Comparison of ENCODE assay signal across 9 cellular contexts in the genomic region with DNA sequence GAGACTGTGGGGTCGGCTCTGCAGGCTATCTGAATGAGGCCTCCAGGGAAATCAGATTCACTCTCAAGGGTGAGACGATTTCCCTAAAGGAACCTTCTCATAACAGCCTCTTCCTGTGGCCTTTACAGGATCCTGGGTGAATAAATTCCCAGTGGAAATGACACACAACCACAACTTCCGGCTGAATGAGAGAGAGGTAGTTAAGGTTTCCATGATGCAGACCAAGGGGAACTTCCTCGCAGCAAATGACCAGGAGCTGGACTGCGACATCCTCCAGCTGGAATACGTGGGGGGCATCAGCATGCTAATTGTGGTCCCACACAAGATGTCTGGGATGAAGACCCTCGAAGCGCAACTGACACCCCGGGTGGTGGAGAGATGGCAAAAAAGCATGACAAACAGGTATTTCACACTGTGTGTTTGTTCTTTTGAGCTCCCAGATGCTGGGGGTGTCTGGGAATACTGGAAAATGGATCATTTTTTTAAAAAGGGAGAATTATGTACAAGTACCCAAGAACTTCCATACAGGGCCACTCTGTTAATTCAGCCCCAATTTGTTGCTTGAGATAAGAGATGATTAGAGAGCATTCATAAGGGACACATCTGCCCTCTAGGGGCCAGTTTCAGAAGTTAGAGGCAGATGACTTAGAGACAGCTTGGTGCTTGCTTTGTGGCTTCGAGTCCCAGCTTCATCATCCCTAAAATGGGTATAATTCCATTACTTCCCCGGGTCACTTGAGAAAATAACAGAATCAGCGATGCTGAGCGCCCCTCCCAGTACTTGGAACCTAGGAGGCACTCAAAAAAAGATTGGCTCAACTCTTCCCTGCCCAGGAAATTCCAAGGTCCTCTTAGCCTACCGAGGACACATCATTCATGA. TPM values are rescaled to one million over a fixed set of nuclear protein-coding genes. Genes with fewer than 3 reads are reported as not detected.
DNase-seq lines count a peak whose midpoint lies in the region; ATAC-seq and TF ChIP-seq lines count a peak whose summit lies in the region.
"Had no signal": no experiment of that assay in that cellular context is flagged by ENCODE, and none has a peak within 500 bp of the region (broad histone marks: within the 10 kb centered on the region; RNA-seq: fewer than 3 reads in every experiment).

No MANE protein-coding gene starts in this region.

- H3K4me3 Mint-ChIP-seq in activated B cell treated with CpG ODN at 0.5 μM for 24 hours: peak overlapping the region; percentile 32
- H3K4me3 Mint-ChIP-seq in endodermal cell: no peak overlapping the region
- no peak overlapping the region for H3K4me3 Mint-ChIP-seq in naive B cell

- no peaks in the 10 kb centered on the region for H3K9me3 Mint-ChIP-seq in activated B cell treated with CpG ODN at 0.5 μM for 24 hours
- no peaks in the 10 kb centered on the region for H3K9me3 Mint-ChIP-seq in endodermal cell
- H3K9me3 Mint-ChIP-seq in naive B cell: no peaks in the 10 kb centered on the region

- H3K4me1 Mint-ChIP-seq in activated B cell treated with CpG ODN at 0.5 μM for 24 hours (peaks cover 16% of the 10 kb centered on the region), endodermal cell (peaks cover 8% of the 10 kb centered on the region), naive B cell (peaks cover 3 to 18% (median 12%) of the 10 kb centered on the region in 3 donors)

- peak; percentile 70 for TF ChIP-seq CTCF in AG04449 (IDR thresholded peaks at IDR 0.05; ENCODE audit: insufficient read depth, low read length, missing control alignments)
- TF ChIP-seq CTCF in GM10248 (IDR thresholded peaks at IDR 0.05; ENCODE audit: control extremely low read depth, extremely low read depth, low read depth, missing control alignments): peak; percentile 75
- no peak for TF ChIP-seq CTCF in activated B cell treated with CpG ODN at 0.5 μM for 24 hours (IDR thresholded peaks at IDR 0.05)
- peak; percentile 85 for TF ChIP-seq CTCF in endodermal cell (conservative IDR thresholded peaks at IDR 0.05)
- peak; percentile 48 to 69 (median 52) for TF ChIP-seq CTCF in transverse colon (IDR thresholded peaks at IDR 0.05)

- ATAC-seq in activated B cell treated with CpG ODN at 0.5 μM for 24 hours (ENCODE audit: low read depth): peak; percentile 85
- ATAC-seq in naive B cell (ENCODE audit: low read depth in 2 of 2): peak; percentile 80 to 84
- no peak for ATAC-seq in HG03565 (IDR thresholded peaks at IDR 0.05; ENCODE audit: unreplicated experiment)

- H3K9ac ChIP-seq in endodermal cell (ENCODE audit: extremely low read depth, low read length, poor library complexity, severe bottlenecking): no peak overlapping the region

- H3K27ac ChIP-seq in endodermal cell (ENCODE audit: low read depth, low read length): no peak overlapping the region
- H3K27ac ChIP-seq in transverse colon: no peak overlapping the region

- H3K4me1 ChIP-seq in endodermal cell (ENCODE audit: control insufficient read depth, insufficient read depth, low read length): no peaks in the 10 kb centered on the region
- H3K4me1 ChIP-seq in transverse colon: no peaks in the 10 kb centered on the region

- CTCF ChIA-PET in AG04449 (lab: Yijun Ruan, JAX) (interaction anchor here (0.5 to 5.1 kb wide), 34 partner anchors 9 to 243 kb away, joined by 3 to 57 read pairs (median 5); a partner anchor contains a TSS), GM10248 (lab: Yijun Ruan, JAX) (interaction anchor here (0.7 to 4.2 kb wide), 34 partner anchors 9 to 365 kb away, joined by 3 to 42 read pairs (median 4); a partner anchor contains a TSS), activated B cell treated with CpG ODN at 0.5 μM for 24 hours (lab: Charles Lee) (interaction anchor here (0.6 to 3.1 kb wide), 12 partner anchors 9 to 1078 kb away, joined by 3 to 11 read pairs (median 4); no protein-coding TSS in a partner anchor)

- in situ Hi-C loops in transverse colon (cut with MboI; ENCODE audit: low pct_ligation_motif_present in 1 of 4, low pct_unique_long_range_greater_than_20kb in 1 of 4, low sequenced_read_pairs in 3 of 4): no loop called here

- H3K4me3 ChIP-seq in AG04449 (ENCODE audit: low read depth, low read length): no peak overlapping the region
- H3K4me3 ChIP-seq in endodermal cell (ENCODE audit: low read length): no peak overlapping the region
- H3K4me3 ChIP-seq in transverse colon: no peak overlapping the region

- no peaks in the 10 kb centered on the region for H3K9me3 ChIP-seq in endodermal cell (ENCODE audit: control insufficient read depth, low read length)
- H3K9me3 ChIP-seq in transverse colon: no peaks in the 10 kb centered on the region

- no peaks in the 10 kb centered on the region for H3K27me3 Mint-ChIP-seq in activated B cell treated with CpG ODN at 0.5 μM for 24 hours
- no peaks in the 10 kb centered on the region for H3K27me3 Mint-ChIP-seq in endodermal cell (ENCODE audit: insufficient read depth)
- no peaks in the 10 kb centered on the region for H3K27me3 Mint-ChIP-seq in naive B cell

- peaks cover 14% of the 10 kb centered on the region for H3K36me3 ChIP-seq in endodermal cell (ENCODE audit: control insufficient read depth, insufficient read depth, low read length)
- peaks cover 0 to 11% (median 2%) of the 10 kb centered on the region in 4 donors for H3K36me3 ChIP-seq in transverse colon

- no peak for TF ChIP-seq POLR2A in transverse colon (IDR thresholded peaks at IDR 0.05)

- H3K36me3 Mint-ChIP-seq in activated B cell treated with CpG ODN at 0.5 μM for 24 hours (ENCODE audit: low read depth): peaks cover 56% of the 10 kb centered on the region
- H3K36me3 Mint-ChIP-seq in endodermal cell (ENCODE audit: low read depth): peaks cover 6% of the 10 kb centered on the region
- H3K36me3 Mint-ChIP-seq in naive B cell: peaks cover 6 to 16% of the 10 kb centered on the region in 2 donors

- POLR2A ChIA-PET in AG04449 (lab: Yijun Ruan, JAX): no interaction called here
- POLR2A ChIA-PET in GM10248 (lab: Yijun Ruan, JAX): interaction anchor here (0.6 kb wide), 1 partner anchor 143 kb away, joined by 5 read pairs; no protein-coding TSS in a partner anchor
- POLR2A ChIA-PET in activated B cell treated with CpG ODN at 0.5 μM for 24 hours (lab: Charles Lee): interaction anchor here (0.6 kb wide), 1 partner anchor 27 kb away, joined by 5 read pairs; no protein-coding TSS in a partner anchor

- peak overlapping the region; percentile 30 for H3K27ac Mint-ChIP-seq in activated B cell treated with CpG ODN at 0.5 μM for 24 hours
- H3K27ac Mint-ChIP-seq in endodermal cell: no peak overlapping the region
- peak overlapping the region in 4 of 6 donors; percentile 59 to 77 (median 68) for H3K27ac Mint-ChIP-seq in naive B cell

- TF ChIP-seq EP300 in transverse colon (IDR thresholded peaks at IDR 0.05; ENCODE audit: low read depth): no peak

- H3K27me3 ChIP-seq in endodermal cell (ENCODE audit: control insufficient read depth, insufficient read depth, low read length, poor library complexity, severe bottlenecking) (no peaks in the 10 kb centered on the region), transverse colon (no peaks in the 10 kb centered on the region)

- intact Hi-C loops in activated B cell treated with CpG ODN at 0.5 μM for 24 hours (cut with micrococcal nuclease): loop anchor here (1.0 to 2.0 kb wide), 3 partner anchors 35 to 365 kb away; no protein-coding TSS in a partner anchor
- intact Hi-C loops in transverse colon (cut with DNase I; ENCODE audit: low total_unique reads): no loop called here

- whole genome bisulfite sequencing in endodermal cell (ENCODE audit: insufficient coverage in 1 of 2, insufficient read length in 1 of 2), 2 experiments: 69 to 78% methylated on average over 10 to 14 of the region's 14 CpGs
- WGBS in transverse colon (ENCODE audit: low coverage in 1 of 2), 2 donors: 71 to 82% methylated on average over 3 to 14 of the region's 14 CpGs

- DNase-seq in AG04449 (ENCODE audit: low read depth, low spot score) (no peak), GM10248 (ENCODE audit: extremely low spot score) (peak; percentile 79), NCI-H1694 treated with DMSO at 0.1 percent for 48 hours (lab: John Stamatoyannopoulos, UW) (peak; percentile 57), activated B cell treated with CpG ODN at 0.5 μM for 24 hours (no peak), endodermal cell (peak; percentile 83), naive B cell (peak; percentile 28), transverse colon (peak; percentile 31)

RNA-seq across cellular contexts. Expression of a gene that starts 10.2 kb away (rescaled TPM):
- total RNA-seq in activated B cell treated with CpG ODN at 0.5 μM for 24 hours (not detected in 2 replicates), endodermal cell (not detected), transverse colon (not detected)
- not detected for polyA plus RNA-seq in endodermal cell (2013, experiment 1 of 2)
- polyA plus RNA-seq in endodermal cell (2013, experiment 2 of 2): not detected
- polyA plus RNA-seq in naive B cell (ENCODE audit: low read depth in 6 of 6): under 1 TPM in 4 of 6 donors, not detected in 2; 0.13 to 0.27 (median 0.24) TPM
- total RNA-seq: lower leg skin had no signal

Comparison
In these comparisons a context has a peak if more than half of its experiments do, and no peak if none do; other contexts are left out.
1. DNase-seq: peak in GM10248 (single experiment), NCI-H1694 treated with DMSO at 0.1 percent for 48 hours (single experiment), endodermal cell (single experiment), naive B cell (single experiment) and transverse colon (single experiment); none in AG04449 (single experiment) and activated B cell treated with CpG ODN at 0.5 μM for 24 hours (single experiment).